Comparison of ENCODE assay signal across 8 cellular contexts in genomic region chr22:22955866-22956535, GRCh38.
DNase-seq lines count a peak whose midpoint lies in the region; ATAC-seq and TF ChIP-seq lines count a peak whose summit lies in the region.

No MANE protein-coding gene starts in this region.

- H3K27ac ChIP-seq in HCT116 (ENCODE audit: low read depth, low read length) (no peak overlapping the region), esophagus squamous epithelium (no peak overlapping the region), substantia nigra (ENCODE audit: low read depth, low read length, poor library complexity, severe bottlenecking) (no peak overlapping the region)

- H3K9me3 Mint-ChIP-seq in natural killer cell treated with Interleukin-12 subunit alpha and Interleukin-12 subunit beta and Interleukin-15 and Interleukin-18, amount 100 ng/mL, for 72 hours: no peaks in the 10 kb centered on the region

- no peaks in the 10 kb centered on the region for H4K20me1 ChIP-seq in HCT116 (ENCODE audit: insufficient read depth)

- TF ChIP-seq RAD21 in HCT116 (IDR thresholded peaks at IDR 0.05; ENCODE audit: low read depth): peak; percentile 82

- BruUV-seq in HCT116 (replicated peaks; lab: Mats Ljungman, UMichigan): no TSS peak

- 21 to 36% methylated on average over 5 to 8 of the region's 8 CpGs for WGBS in esophagus squamous epithelium, 2 donors

- no peak overlapping the region for H3K4me2 ChIP-seq in HCT116 (ENCODE audit: low read length)

- no peaks in the 10 kb centered on the region for H3K9me2 ChIP-seq in HCT116 (ENCODE audit: insufficient read depth)

- intact Hi-C loops in HCT116 (cut with micrococcal nuclease) (loop anchor here (1.0 to 10.0 kb wide), 5 partner anchors 107 to 492 kb away; no protein-coding TSS in a partner anchor), esophagus squamous epithelium (cut with DNase I) (loop anchor here (10.0 kb wide), 1 partner anchor 429 kb away; no protein-coding TSS in a partner anchor)

- H3K36me3 Mint-ChIP-seq in natural killer cell treated with Interleukin-12 subunit alpha and Interleukin-12 subunit beta and Interleukin-15 and Interleukin-18, amount 100 ng/mL, for 72 hours: peaks cover 5% of the 10 kb centered on the region

- H3K4me1 ChIP-seq in HCT116 (ENCODE audit: control insufficient read depth in 1 of 2, insufficient read depth in 2 of 2, low read length in 2 of 2) (no peaks in the 10 kb centered on the region), NT2/D1 (ENCODE audit: insufficient read depth, insufficient read length) (no peaks in the 10 kb centered on the region), esophagus squamous epithelium (peaks cover 0 to 5% (median 0%) of the 10 kb centered on the region in 3 donors)

- peak; percentile 92 for ATAC-seq in HCT116
- ATAC-seq in natural killer cell treated with Interleukin-12 subunit alpha and Interleukin-12 subunit beta and Interleukin-15 and Interleukin-18, amount 100 ng/mL, for 72 hours: peak; percentile 79 to 83
- no peak for ATAC-seq in HG02970 (IDR thresholded peaks at IDR 0.05; ENCODE audit: low FRiP score, unreplicated experiment)

- CTCF ChIA-PET in BJ (lab: Yijun Ruan, JAX) (interaction anchor here (0.7 to 10.1 kb wide), 42 partner anchors 9 to 492 kb away, joined by 3 to 425 read pairs (median 5); partner anchors contain the start of genes GNAZ and ZNF280B), HCT116 (lab: Charles Lee) (interaction anchor here (0.9 to 5.9 kb wide), 13 partner anchors 19 to 747 kb away, joined by 3 to 174 read pairs (median 8); no protein-coding TSS in a partner anchor)

- TF ChIP-seq CTCF in BJ (IDR thresholded peaks at IDR 0.05; ENCODE audit: insufficient read depth, low read depth, low read length): peak; percentile 80
- peak; percentile 79 to 84 (median 80) for TF ChIP-seq CTCF in HCT116 (IDR thresholded peaks at IDR 0.05 in 2 of 3, conservative IDR thresholded peaks at IDR 0.05 in 1 of 3; ENCODE audit: borderline replicate concordance in 1 of 3, insufficient read depth in 1 of 3, low read depth in 2 of 3, low read length in 2 of 3)
- peak; percentile 73 to 83 (median 77) for TF ChIP-seq CTCF in esophagus squamous epithelium (IDR thresholded peaks at IDR 0.05)

- TF ChIP-seq POLR2A in HCT116 (IDR thresholded peaks at IDR 0.05; ENCODE audit: borderline replicate concordance, extremely low read depth, insufficient read depth, insufficient read length) (no peak), esophagus squamous epithelium (IDR thresholded peaks at IDR 0.05) (no peak)

- H3K27me3 ChIP-seq in BJ (ENCODE audit: control insufficient read depth, insufficient read depth, low read length) (peaks cover 3% of the 10 kb centered on the region), HCT116 (ENCODE audit: insufficient read depth, low read length) (peaks cover 5% of the 10 kb centered on the region; the same call in 1 of the 2 replicates), NT2/D1 (ENCODE audit: insufficient read depth, insufficient read length) (peaks cover 77% of the 10 kb centered on the region), esophagus squamous epithelium (peaks cover 0 to 66% (median 0%) of the 10 kb centered on the region in 4 donors)

- H3K27ac Mint-ChIP-seq in natural killer cell treated with Interleukin-12 subunit alpha and Interleukin-12 subunit beta and Interleukin-15 and Interleukin-18, amount 100 ng/mL, for 72 hours: peak overlapping the region in 1 of 2 donors; percentile 48

- no peak overlapping the region for H3K4me3 Mint-ChIP-seq in natural killer cell treated with Interleukin-12 subunit alpha and Interleukin-12 subunit beta and Interleukin-15 and Interleukin-18, amount 100 ng/mL, for 72 hours

- no peaks in the 10 kb centered on the region for H3K79me2 ChIP-seq in HCT116 (ENCODE audit: insufficient read depth, low read length)

- H3K36me3 ChIP-seq in BJ (ENCODE audit: control insufficient read depth, insufficient read depth, low read length) (no peaks in the 10 kb centered on the region), HCT116 (ENCODE audit: control insufficient read depth in 1 of 2, insufficient read depth in 2 of 2, low read length in 2 of 2) (no peaks in the 10 kb centered on the region), NT2/D1 (ENCODE audit: insufficient read depth, insufficient read length, low read length) (no peaks in the 10 kb centered on the region), esophagus squamous epithelium (no peaks in the 10 kb centered on the region)

- peaks cover 2 to 6% of the 10 kb centered on the region in 2 donors for H3K4me1 Mint-ChIP-seq in natural killer cell treated with Interleukin-12 subunit alpha and Interleukin-12 subunit beta and Interleukin-15 and Interleukin-18, amount 100 ng/mL, for 72 hours (ENCODE audit: low read depth in 2 of 2)

- H3K9me3 ChIP-seq in HCT116 (ENCODE audit: control insufficient read depth in 1 of 2, insufficient read depth in 1 of 2, low read depth in 1 of 2, low read length in 2 of 2) (no peaks in the 10 kb centered on the region), NT2/D1 (ENCODE audit: insufficient read depth, low read length) (no peaks in the 10 kb centered on the region), esophagus squamous epithelium (no peaks in the 10 kb centered on the region)

- no peak overlapping the region for H3K4me3 ChIP-seq in BJ (ENCODE audit: low read depth, low read length)
- no peak overlapping the region for H3K4me3 ChIP-seq in HCT116 (replicated peaks in 1 of 2; ENCODE audit: low read depth in 1 of 2, low read length in 2 of 2)
- H3K4me3 ChIP-seq in NT2/D1 (ENCODE audit: insufficient read length, low read depth): no peak overlapping the region
- no peak overlapping the region for H3K4me3 ChIP-seq in esophagus squamous epithelium

- POLR2A ChIA-PET in BJ (lab: Charles Lee): no interaction called here
- POLR2A ChIA-PET in HCT116 (lab: Charles Lee): no interaction called here

- RAD21 ChIA-PET in HCT116 (lab: Charles Lee; ENCODE audit: low non-redundant PET in 1 of 2, low total read pairs in 2 of 2, uncharacterized antibody in 2 of 2, unreplicated experiment in 2 of 2): interaction anchor here (1.0 to 2.2 kb wide), 2 partner anchors 107 to 172 kb away, joined by 3 to 7 read pairs; no protein-coding TSS in a partner anchor

- H3K27me3 Mint-ChIP-seq in natural killer cell treated with Interleukin-12 subunit alpha and Interleukin-12 subunit beta and Interleukin-15 and Interleukin-18, amount 100 ng/mL, for 72 hours: peaks cover 19 to 25% of the 10 kb centered on the region in 2 donors

- peak overlapping the region; percentile 10 for H2AFZ ChIP-seq in HCT116 (ENCODE audit: low read depth, low read length, poor library complexity, severe bottlenecking)

- no peak overlapping the region for H3K9ac ChIP-seq in HCT116 (ENCODE audit: low read length)
- H3K9ac ChIP-seq in NT2/D1 (ENCODE audit: insufficient read length, low read depth): no peak overlapping the region

- DNase-seq in BJ (ENCODE audit: low read depth) (no peak), HCT116 (ENCODE audit: low read depth, low spot score) (peak; percentile 52), NT2/D1 (ENCODE audit: low read depth, low spot score) (peak; percentile 35), activated T-cell treated with anti-CD3 and anti-CD28 coated beads for 4 hours (peak; percentile 57), esophagus squamous epithelium (lab: John Stamatoyannopoulos, UW) (no peak), substantia nigra (lab: John Stamatoyannopoulos, UW) (peak in 40 of 49 donors; percentile 9 to 75 (median 50))
- DNase-seq in natural killer cell treated with Interleukin-12 subunit alpha and Interleukin-12 subunit beta and Interleukin-15 and Interleukin-18, amount 100 ng/mL, for 72 hours (ENCODE audit: low spot score): peak; percentile 72

TF ChIP-seq in HCT116, 20 proteins besides CTCF, POLR2A, EP300 and RAD21 (continues in another document):
- no peak for TF ChIP-seq ELF1 (IDR thresholded peaks at IDR 0.05; ENCODE audit: borderline replicate concordance, low read depth)
- TF ChIP-seq YY1 (IDR thresholded peaks at IDR 0.05; ENCODE audit: extremely low read depth, insufficient replicate concordance, low read depth, low read length): no peak
- TF ChIP-seq, protein P1, sequence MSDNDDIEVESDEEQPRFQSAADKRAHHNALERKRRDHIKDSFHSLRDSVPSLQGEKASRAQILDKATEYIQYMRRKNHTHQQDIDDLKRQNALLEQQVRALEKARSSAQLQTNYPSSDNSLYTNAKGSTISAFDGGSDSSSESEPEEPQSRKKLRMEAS (IDR thresholded peaks at IDR 0.05): no peak
- no peak for TF ChIP-seq ZBTB33 (IDR thresholded peaks at IDR 0.05; ENCODE audit: extremely low read depth, insufficient replicate concordance, low read length)
- TF ChIP-seq SRF (IDR thresholded peaks at IDR 0.05; ENCODE audit: low read depth): no peak
- TF ChIP-seq ZNF274 (IDR thresholded peaks at IDR 0.05; ENCODE audit: low read depth, low read length): no peak
- no peak for TF ChIP-seq SP1 (IDR thresholded peaks at IDR 0.05; ENCODE audit: low read depth)
- TF ChIP-seq ZFX (IDR thresholded peaks at IDR 0.05): no peak
- TF ChIP-seq EGR1 (IDR thresholded peaks at IDR 0.05; ENCODE audit: low read depth): no peak
- no peak for TF ChIP-seq CBX3 (IDR thresholded peaks at IDR 0.05; ENCODE audit: low read depth)
- no peak for TF ChIP-seq FOSL1 (IDR thresholded peaks at IDR 0.05; ENCODE audit: low read depth)
- TF ChIP-seq EZH2 (IDR thresholded peaks at IDR 0.05): no peak
- no peak for TF ChIP-seq EZH2phosphoT487 (IDR thresholded peaks at IDR 0.05; ENCODE audit: borderline replicate concordance)
- no peak for TF ChIP-seq SIN3A (IDR thresholded peaks at IDR 0.05; ENCODE audit: low read depth)
- no peak for TF ChIP-seq TCF7L2 (IDR thresholded peaks at IDR 0.05; ENCODE audit: borderline replicate concordance, extremely low read depth, insufficient read depth, insufficient read length)
- no peak for TF ChIP-seq POLR2AphosphoS5 (IDR thresholded peaks at IDR 0.05; ENCODE audit: low read depth, low read length)

Comparison
In these comparisons a context has a peak if more than half of its experiments do, and no peak if none do; other contexts are left out.
1. DNase-seq: peak in HCT116 (single experiment), NT2/D1 (single experiment), activated T-cell treated with anti-CD3 and anti-CD28 coated beads for 4 hours (single experiment), natural killer cell treated with Interleukin-12 subunit alpha and Interleukin-12 subunit beta and Interleukin-15 and Interleukin-18, amount 100 ng/mL, for 72 hours (single experiment) and substantia nigra (40 of 49); none in BJ (single experiment) and esophagus squamous epithelium (single experiment).
2. Peak in every context shown above with its lines, with median percentiles within 50 percentile points of each other: CTCF ChIP-seq.